7 cellular contexts compared by ENCODE assay signal in genomic region chr13:77008337-77008736, GRCh38. TPM values are rescaled to one million over a fixed set of nuclear protein-coding genes. Genes with fewer than 3 reads are reported as not detected.
DNase-seq lines count a peak whose midpoint lies in the region; ATAC-seq and TF ChIP-seq lines count a peak whose summit lies in the region.
"Not testable (repeated sequence)": the region's sequence is repeated elsewhere in the genome, so short reads cannot be mapped to it uniquely, and the experiment has no call there.

No MANE protein-coding gene starts in this region.

- H3K79me2 ChIP-seq in smooth muscle cell (ENCODE audit: low read depth), result peaks cover 46% of the 10 kb centered on the region

- not testable (repeated sequence) for H3K4me1 ChIP-seq in smooth muscle cell (ENCODE audit: low read depth)

- H3K9ac ChIP-seq in smooth muscle cell (ENCODE audit: low read depth), result not testable (repeated sequence)

- H3K4me2 ChIP-seq in smooth muscle cell, result peak overlapping the region; percentile 11

- H4K20me1 ChIP-seq in smooth muscle cell (ENCODE audit: low read depth), result peaks cover 91% of the 10 kb centered on the region

- not testable (repeated sequence) for H3F3A ChIP-seq in smooth muscle cell (ENCODE audit: low read depth)

- H3K36me3 Mint-ChIP-seq in activated CD4-positive, alpha-beta memory T cell treated with anti-CD3 and anti-CD28 coated beads for 36 hours, result peaks cover 36% of the 10 kb centered on the region
- peaks cover 43% of the 10 kb centered on the region for H3K36me3 Mint-ChIP-seq in activated naive CD8-positive, alpha-beta T cell treated with anti-CD3 and anti-CD28 coated beads for 36 hours

- H3K27me3 ChIP-seq in smooth muscle cell (ENCODE audit: low read depth), result not testable (repeated sequence)

- peak; percentile 20 for DNase-seq in activated CD4-positive, alpha-beta memory T cell treated with anti-CD3 and anti-CD28 coated beads for 36 hours
- DNase-seq in activated naive CD8-positive, alpha-beta T cell treated with anti-CD3 and anti-CD28 coated beads for 36 hours; left ventricle myocardium superior; smooth muscle cell (lab: John Stamatoyannopoulos, UW; ENCODE audit: unreplicated experiment): not testable (repeated sequence)

- intact Hi-C loops in activated CD4-positive, alpha-beta memory T cell treated with anti-CD3 and anti-CD28 coated beads for 36 hours (cut with micrococcal nuclease); left ventricle myocardium superior (cut with micrococcal nuclease): not testable (repeated sequence)

- peak; percentile 55 for ATAC-seq in GM18511 (IDR thresholded peaks at IDR 0.05; ENCODE audit: unreplicated experiment)
- peak; percentile 64 for ATAC-seq in HG02588 (IDR thresholded peaks at IDR 0.05; ENCODE audit: unreplicated experiment)
- ATAC-seq in HG03521 (IDR thresholded peaks at IDR 0.05; ENCODE audit: unreplicated experiment), result peak; percentile 60
- ATAC-seq in left ventricle myocardium superior, result peak; percentile 61

- H3K27me3 Mint-ChIP-seq in activated CD4-positive, alpha-beta memory T cell treated with anti-CD3 and anti-CD28 coated beads for 36 hours; activated naive CD8-positive, alpha-beta T cell treated with anti-CD3 and anti-CD28 coated beads for 36 hours: not testable (repeated sequence)

- H2AFZ ChIP-seq in smooth muscle cell (ENCODE audit: low read depth), result not testable (repeated sequence)

- not testable (repeated sequence) for H3K4me3 Mint-ChIP-seq in activated CD4-positive, alpha-beta memory T cell treated with anti-CD3 and anti-CD28 coated beads for 36 hours; activated naive CD8-positive, alpha-beta T cell treated with anti-CD3 and anti-CD28 coated beads for 36 hours

- peak overlapping the region; percentile 64 for H3K27ac Mint-ChIP-seq in activated CD4-positive, alpha-beta memory T cell treated with anti-CD3 and anti-CD28 coated beads for 36 hours
- H3K27ac Mint-ChIP-seq in activated naive CD8-positive, alpha-beta T cell treated with anti-CD3 and anti-CD28 coated beads for 36 hours, result peak overlapping the region; percentile 83

- H3K9me3 Mint-ChIP-seq in activated CD4-positive, alpha-beta memory T cell treated with anti-CD3 and anti-CD28 coated beads for 36 hours; activated naive CD8-positive, alpha-beta T cell treated with anti-CD3 and anti-CD28 coated beads for 36 hours: not testable (repeated sequence)

- TF ChIP-seq CTCF in smooth muscle cell (IDR thresholded peaks at IDR 0.05; ENCODE audit: borderline replicate concordance, insufficient read depth, poor library complexity, severe bottlenecking), result not testable (repeated sequence)

- CTCF ChIA-PET in activated CD4-positive, alpha-beta memory T cell treated with anti-CD3 and anti-CD28 coated beads for 36 hours (lab: Charles Lee), result interaction anchor here (1.1 kb wide), 1 partner anchor 17 kb away, joined by 3 read pairs; no protein-coding TSS in a partner anchor

- H3K9me3 ChIP-seq in smooth muscle cell (replicated peaks; ENCODE audit: low read depth), result not testable (repeated sequence)

- POLR2A ChIA-PET in activated CD4-positive, alpha-beta memory T cell treated with anti-CD3 and anti-CD28 coated beads for 36 hours (lab: Charles Lee), result interaction anchor here (1.1 to 1.8 kb wide), 3 partner anchors 10 to 17 kb away, joined by 4 to 11 read pairs (median 8); partner anchors contain the start of gene CLN5

- peaks cover 36% of the 10 kb centered on the region for H3K4me1 Mint-ChIP-seq in activated CD4-positive, alpha-beta memory T cell treated with anti-CD3 and anti-CD28 coated beads for 36 hours (ENCODE audit: low read depth)
- H3K4me1 Mint-ChIP-seq in activated naive CD8-positive, alpha-beta T cell treated with anti-CD3 and anti-CD28 coated beads for 36 hours, result peaks cover 34% of the 10 kb centered on the region

- H3K27ac ChIP-seq in smooth muscle cell (ENCODE audit: low read depth), result peak overlapping the region; percentile 39

- H3K36me3 ChIP-seq in smooth muscle cell (ENCODE audit: low read depth), result not testable (repeated sequence)

- not testable (repeated sequence) for H3K4me3 ChIP-seq in smooth muscle cell

- WGBS in smooth muscle cell (ENCODE audit: low lambda C conversion rate), result 91% methylated on average over 4 of the region's 4 CpGs

RNA-seq across cellular contexts. Expression of gene CLN5, which starts 16.5 kb away (rescaled TPM):
- total RNA-seq in activated CD4-positive, alpha-beta memory T cell treated with anti-CD3 and anti-CD28 coated beads for 36 hours, result 10 to 100 TPM; 12.4 to 14.0 TPM
- 10 to 100 TPM; 10.5 to 12.7 TPM for total RNA-seq in activated naive CD8-positive, alpha-beta T cell treated with anti-CD3 and anti-CD28 coated beads for 36 hours
- total RNA-seq in left ventricle myocardium superior (16.8 TPM), smooth muscle cell (28.3 and 33.5 TPM in 2 replicates)
- polyA plus RNA-seq in smooth muscle cell, result 17.9 and 18.2 TPM in 2 replicates

RNA-seq across cellular contexts. Expression of gene FBXL3, which starts 18.6 kb away (rescaled TPM):
- total RNA-seq in activated CD4-positive, alpha-beta memory T cell treated with anti-CD3 and anti-CD28 coated beads for 36 hours, result 10 to 100 TPM; 35.6 to 35.7 TPM
- total RNA-seq in activated naive CD8-positive, alpha-beta T cell treated with anti-CD3 and anti-CD28 coated beads for 36 hours, result 10 to 100 TPM; 33.6 to 35.4 TPM
- 31.7 TPM for total RNA-seq in left ventricle myocardium superior
- total RNA-seq in smooth muscle cell, result 54.7 and 58.8 TPM in 2 replicates
- 19.0 and 25.2 TPM in 2 replicates for polyA plus RNA-seq in smooth muscle cell
